Comparison of ENCODE assay signal across 23 cellular contexts in genomic region chr16:48479955-48480354, GRCh38.
DNase-seq lines count a peak whose midpoint lies in the region; ATAC-seq, FAIRE-seq and TF ChIP-seq lines count a peak whose summit lies in the region.
"Had no signal": no experiment of that assay in that cellular context is flagged by ENCODE, and none has a peak within 500 bp of the region (broad histone marks: within the 10 kb centered on the region; RNA-seq: fewer than 3 reads in every experiment).

No MANE protein-coding gene starts in this region.

- FAIRE-seq in bronchial epithelial cell (lab: Jason Lieb, UNC), result no peak
- FAIRE-seq: endothelial cell of umbilical vein had no signal

- H2BK120ac ChIP-seq in IMR-90 (ENCODE audit: low read depth, low read length), result no peak overlapping the region

- no peak overlapping the region for H3K9ac ChIP-seq in IMR-90 (ENCODE audit: low read depth, low read length)

- no peak overlapping the region; the same call in 1 of the 2 replicates for H3K23ac ChIP-seq in IMR-90 (ENCODE audit: low read depth, low read length)

- H4K8ac ChIP-seq in IMR-90 (ENCODE audit: low read depth in 2 of 2, low read length in 2 of 2), result no peak overlapping the region

- no peak overlapping the region for H2BK15ac ChIP-seq in IMR-90 (ENCODE audit: low read depth, low read length)

- H3K4me2 ChIP-seq in IMR-90 (ENCODE audit: low read depth, low read length), result no peak overlapping the region

- intact Hi-C loops in IMR-90 (cut with micrococcal nuclease) (no loop called here), left cardiac atrium (cut with DNase I) (no loop called here)

- H2AK5ac ChIP-seq in IMR-90 (ENCODE audit: low read depth, low read length), result no peak overlapping the region

- H3K4me1 ChIP-seq in IMR-90 (ENCODE audit: control insufficient read depth, insufficient read depth, low read length), result peaks cover 5% of the 10 kb centered on the region; the same call in 1 of the 2 replicates
- H3K4me1 ChIP-seq: adrenal gland, vagina had no signal

- no peak for TF ChIP-seq POLR2A in IMR-90 (IDR thresholded peaks at IDR 0.05; ENCODE audit: low read depth, low read length)

- peaks cover 4% of the 10 kb centered on the region for H3K27me3 ChIP-seq in IMR-90 (ENCODE audit: control insufficient read depth, insufficient read depth, low read length)
- H3K27me3 ChIP-seq in bronchial epithelial cell (ENCODE audit: control insufficient read depth, insufficient read depth, low read length), result no peaks in the 10 kb centered on the region
- H3K27me3 ChIP-seq: adrenal gland, cardiac muscle cell, vagina had no signal

- 0 out of 2 replicates have a peak overlapping the region, but pooled peaks have one; percentile 8 for H3K14ac ChIP-seq in IMR-90 (replicated peaks; ENCODE audit: low read depth, low read length)

- H2BK5ac ChIP-seq in IMR-90 (ENCODE audit: low read depth, low read length, poor library complexity, severe bottlenecking), result no peak overlapping the region

- no peaks in the 10 kb centered on the region for H4K20me1 ChIP-seq in IMR-90 (ENCODE audit: insufficient read depth, low read length)

- no peaks in the 10 kb centered on the region for H3K9me3 ChIP-seq in IMR-90 (ENCODE audit: control insufficient read depth, insufficient read depth, low read length)
- H3K9me3 ChIP-seq: adrenal gland, vagina had no signal

- dilution Hi-C loops in IMR-90 (cut with HindIII; ENCODE audit: low sequenced_read_pairs, unreplicated experiment), result no loop called here

- POLR2A ChIA-PET in IMR-90 (lab: Charles Lee; ENCODE audit: unreplicated experiment), result no interaction called here

- 35% methylated on average over 2 of the region's 2 CpGs; no CpG with 5 or more reads in 1 of the 2 experiments for whole genome bisulfite sequencing in IMR-90 (ENCODE audit: extremely low coverage in 2 of 2, insufficient read length in 1 of 2), 2 experiments

- no peak overlapping the region for H3K18ac ChIP-seq in IMR-90 (ENCODE audit: low read depth, low read length)

- H3K36me3 ChIP-seq in IMR-90 (ENCODE audit: control insufficient read depth, insufficient read depth, low read length) (no peaks in the 10 kb centered on the region), bronchial epithelial cell (ENCODE audit: control insufficient read depth, insufficient read depth, low read length) (no peaks in the 10 kb centered on the region)
- H3K36me3 ChIP-seq: adrenal gland, cardiac muscle cell, vagina had no signal

- ATAC-seq in IMR-90 (ENCODE audit: low read depth), result no peak; the same call in 1 of the 2 replicates
- peak; percentile 66 for ATAC-seq in left lobe of liver
- no peak for ATAC-seq in left cardiac atrium
- no peak for ATAC-seq in GM18519 (IDR thresholded peaks at IDR 0.05; ENCODE audit: low FRiP score, unreplicated experiment)
- ATAC-seq in GM18511 (IDR thresholded peaks at IDR 0.05; ENCODE audit: unreplicated experiment), result no peak
- no peak for ATAC-seq in HG03095 (IDR thresholded peaks at IDR 0.05; ENCODE audit: unreplicated experiment)

- H3K27ac ChIP-seq in IMR-90 (ENCODE audit: insufficient read depth, low read length), result no peak overlapping the region
- H3K27ac ChIP-seq: adrenal gland, cardiac muscle cell, RWPE1, SK-N-MC, vagina, VCaP had no signal

- DNase-seq in CD1c-positive myeloid dendritic cell (ENCODE audit: extremely low spot score) (peak; percentile 20), IMR-90 (peak; percentile 55), bronchial epithelial cell (ENCODE audit: low read depth) (peak; percentile 74), left lobe of liver (ENCODE audit: low spot score) (no peak), left cardiac atrium (no peak)
- DNase-seq: activated CD4-positive, alpha-beta T cell treated with anti-CD3 and anti-CD28 coated beads, Interleukin-2, amount 50 U/mL, for 48 hours; adrenal gland; dermis blood vessel endothelial cell; kidney; NCI-H146; NCI-H524 treated with DMSO at 0.1 percent for 48 hours; occipital lobe; stimulated activated CD4-positive, alpha-beta T cell treated with anti-CD3 and anti-CD28 coated beads, Interleukin-12 subunit alpha, Interleukin-12 subunit beta, amount 100 ng/mL, for 4 hours; T-helper 2 cell had no signal

- CTCF ChIA-PET in IMR-90 (lab: Yijun Ruan, JAX), result no interaction called here

- H3K4me3 ChIP-seq in IMR-90 (ENCODE audit: insufficient read depth, low read depth, low read length) (no peak overlapping the region), bronchial epithelial cell (ENCODE audit: low read depth, low read length) (no peak overlapping the region)
- H3K4me3 ChIP-seq: adrenal gland, cardiac muscle cell, SK-N-MC, vagina had no signal

- no peak for TF ChIP-seq CTCF in IMR-90 (conservative IDR thresholded peaks at IDR 0.05; ENCODE audit: low read depth, low read length)
- no peak for TF ChIP-seq CTCF in bronchial epithelial cell (IDR thresholded peaks at IDR 0.05; ENCODE audit: insufficient read depth, low read length, severe bottlenecking)

- no peak overlapping the region for H3K56ac ChIP-seq in IMR-90 (ENCODE audit: extremely low read depth, insufficient read depth, low read length)

- no peak overlapping the region for H4K91ac ChIP-seq in IMR-90 (ENCODE audit: insufficient read depth, low read depth, low read length)

- H3K4ac ChIP-seq in IMR-90 (ENCODE audit: low read depth, low read length), result no peak overlapping the region

- no peaks in the 10 kb centered on the region for H3K79me1 ChIP-seq in IMR-90 (ENCODE audit: low read depth in 1 of 2, low read length in 2 of 2)

- TF ChIP-seq RAD21 in IMR-90 (IDR thresholded peaks at IDR 0.05; ENCODE audit: low read length), result no peak

- no peaks in the 10 kb centered on the region for H3K9me1 ChIP-seq in IMR-90 (ENCODE audit: insufficient read depth, low read length)

- BruUV-seq in IMR-90 (replicated peaks; lab: Mats Ljungman, UMichigan), result no TSS peak

- in situ Hi-C loops in IMR-90 (cut with MboI; ENCODE audit: low sequenced_read_pairs), result no loop called here

- no peak overlapping the region for H2AFZ ChIP-seq in IMR-90 (replicated peaks; ENCODE audit: low read length, poor library complexity)

- no peak overlapping the region; the same call in 1 of the 2 replicates for H2BK20ac ChIP-seq in IMR-90 (ENCODE audit: low read depth, low read length)

- no peak overlapping the region for H4K5ac ChIP-seq in IMR-90 (ENCODE audit: low read depth, low read length)

- no peak overlapping the region for H2AK9ac ChIP-seq in IMR-90 (replicated peaks; ENCODE audit: low read depth, low read length, poor library complexity)

TF ChIP-seq in IMR-90, 13 proteins besides CTCF, POLR2A, EP300 and RAD21:
- TF ChIP-seq FOS (IDR thresholded peaks at IDR 0.05; ENCODE audit: low read depth, low read length), result no peak
- peak; percentile 86 for TF ChIP-seq CEBPB (IDR thresholded peaks at IDR 0.05; ENCODE audit: low read depth, low read length)
- TF ChIP-seq MXI1 (IDR thresholded peaks at IDR 0.05; ENCODE audit: borderline replicate concordance, low read depth, low read length), result no peak
- no peak for TF ChIP-seq BHLHE40 (IDR thresholded peaks at IDR 0.05; ENCODE audit: low read depth, low read length)
- no peak for TF ChIP-seq ELK1 (IDR thresholded peaks at IDR 0.05; ENCODE audit: borderline replicate concordance, low read depth, low read length)
- no peak for TF ChIP-seq NFE2L2 (IDR thresholded peaks at IDR 0.05; ENCODE audit: low read depth, low read length)

Comparison
In these comparisons a context has a peak if more than half of its experiments do, and no peak if none do; other contexts are left out.
1. DNase-seq: peak in CD1c-positive myeloid dendritic cell (single experiment), IMR-90 (single experiment) and bronchial epithelial cell (single experiment); none in left lobe of liver (single experiment) and left cardiac atrium (single experiment).